ENCODE assay signal across 8 cellular contexts in genomic region chr7:158976849-158977593, GRCh38.
A peak's percentile ranks its signal among the peaks of the same experiment; 100 is the strongest.
DNase-seq lines count a peak whose midpoint lies in the region; ATAC-seq and TF ChIP-seq lines count a peak whose summit lies in the region.

No MANE protein-coding gene starts in this region.

- H3K9me3 ChIP-seq in KOPT-K1 (ENCODE audit: insufficient read depth, low read length, poor library complexity, severe bottlenecking) (peaks cover 28% of the 10 kb centered on the region), ovary (no peaks in the 10 kb centered on the region), thymus (ENCODE audit: control insufficient read depth) (peaks cover 4% of the 10 kb centered on the region)

- H3K27ac Mint-ChIP-seq in glutamatergic neuron (ENCODE audit: unreplicated experiment), result peak overlapping the region; percentile 43

- no peak for TF ChIP-seq EP300 in ovary (IDR thresholded peaks at IDR 0.05)

- H3K27me3 ChIP-seq in ovary (no peaks in the 10 kb centered on the region), thymus (ENCODE audit: control insufficient read depth, insufficient read depth) (no peaks in the 10 kb centered on the region)

- 28 to 32% (median 29%) methylated on average over 24 of the region's 24 CpGs for WGBS in ovary, 3 donors
- WGBS in thymus, result 17% methylated on average over 24 of the region's 24 CpGs

- peak; percentile 76 for DNase-seq in Daoy (ENCODE audit: low read depth)
- peak; percentile 75 for DNase-seq in SIG-M5 treated with dmso at 0.1 percent for 504 hours (lab: John Stamatoyannopoulos, UW; ENCODE audit: unreplicated experiment)
- peak; percentile 82 to 94 (median 90) for DNase-seq in activated naive CD4-positive, alpha-beta T cell (lab: John Stamatoyannopoulos, UW)
- DNase-seq in glutamatergic neuron, result peak; percentile 85
- peak; percentile 56 to 81 (median 73) for DNase-seq in ovary

- intact Hi-C loops in ovary (cut with DNase I), result loop anchor here in 2 of 4 donors (5.0 kb wide), 2 partner anchors 275 to 280 kb away; partner anchors contain the start of gene NCAPG2 (in 1 of the 2)

- H3K4me3 Mint-ChIP-seq in glutamatergic neuron (ENCODE audit: unreplicated experiment), result peak overlapping the region; percentile 68

- peaks cover 5% of the 10 kb centered on the region for H3K4me1 Mint-ChIP-seq in glutamatergic neuron (ENCODE audit: low read depth, unreplicated experiment)

- H3K4me1 ChIP-seq in ovary (ENCODE audit: insufficient read depth), result peaks cover 2% of the 10 kb centered on the region
- H3K4me1 ChIP-seq in thymus (ENCODE audit: control insufficient read depth, insufficient read depth, low read length), result peaks cover 10% of the 10 kb centered on the region

- H3K9me3 Mint-ChIP-seq in glutamatergic neuron (ENCODE audit: unreplicated experiment), result peaks cover 18% of the 10 kb centered on the region

- TF ChIP-seq POLR2A in ovary (IDR thresholded peaks at IDR 0.05), result no peak

- peak overlapping the region; percentile 29 for H3K4me3 ChIP-seq in ovary
- H3K4me3 ChIP-seq in thymus (ENCODE audit: low read length), result peak overlapping the region; percentile 12

- H3K36me3 ChIP-seq in KOPT-K1 (ENCODE audit: insufficient read depth, low read length), result no peaks in the 10 kb centered on the region
- no peaks in the 10 kb centered on the region for H3K36me3 ChIP-seq in ovary
- H3K36me3 ChIP-seq in thymus (ENCODE audit: control insufficient read depth, insufficient read depth), result no peaks in the 10 kb centered on the region

- ATAC-seq in GM21786 (IDR thresholded peaks at IDR 0.05; ENCODE audit: unreplicated experiment), result peak; percentile 86

- no peaks in the 10 kb centered on the region for H3K27me3 Mint-ChIP-seq in glutamatergic neuron (ENCODE audit: unreplicated experiment)

- TF ChIP-seq CTCF in glutamatergic neuron (IDR thresholded peaks at IDR 0.05; ENCODE audit: partially characterized antibody, unreplicated experiment) (peak; percentile 98), ovary (IDR thresholded peaks at IDR 0.05) (peak in 2 of 3 donors; percentile 49 to 61)

- H3K36me3 Mint-ChIP-seq in glutamatergic neuron (ENCODE audit: unreplicated experiment), result no peaks in the 10 kb centered on the region

- peak overlapping the region; percentile 77 for H3K27ac ChIP-seq in KOPT-K1 (ENCODE audit: low read depth, low read length, poor library complexity, severe bottlenecking)
- no peak overlapping the region for H3K27ac ChIP-seq in ovary
- peak overlapping the region; percentile 61 for H3K27ac ChIP-seq in thymus (ENCODE audit: low read depth)

Comparison
In these comparisons a context has a peak if more than half of its experiments do, and no peak if none do; other contexts are left out.
1. H3K27ac ChIP-seq: peak in KOPT-K1 (single experiment) and thymus (single experiment); none in ovary (0 of 2).
2. Peak in every context shown above with its lines, with median percentiles within 50 percentile points of each other: DNase-seq.